ENCODE assay signal across 8 cellular contexts in the genomic region with DNA sequence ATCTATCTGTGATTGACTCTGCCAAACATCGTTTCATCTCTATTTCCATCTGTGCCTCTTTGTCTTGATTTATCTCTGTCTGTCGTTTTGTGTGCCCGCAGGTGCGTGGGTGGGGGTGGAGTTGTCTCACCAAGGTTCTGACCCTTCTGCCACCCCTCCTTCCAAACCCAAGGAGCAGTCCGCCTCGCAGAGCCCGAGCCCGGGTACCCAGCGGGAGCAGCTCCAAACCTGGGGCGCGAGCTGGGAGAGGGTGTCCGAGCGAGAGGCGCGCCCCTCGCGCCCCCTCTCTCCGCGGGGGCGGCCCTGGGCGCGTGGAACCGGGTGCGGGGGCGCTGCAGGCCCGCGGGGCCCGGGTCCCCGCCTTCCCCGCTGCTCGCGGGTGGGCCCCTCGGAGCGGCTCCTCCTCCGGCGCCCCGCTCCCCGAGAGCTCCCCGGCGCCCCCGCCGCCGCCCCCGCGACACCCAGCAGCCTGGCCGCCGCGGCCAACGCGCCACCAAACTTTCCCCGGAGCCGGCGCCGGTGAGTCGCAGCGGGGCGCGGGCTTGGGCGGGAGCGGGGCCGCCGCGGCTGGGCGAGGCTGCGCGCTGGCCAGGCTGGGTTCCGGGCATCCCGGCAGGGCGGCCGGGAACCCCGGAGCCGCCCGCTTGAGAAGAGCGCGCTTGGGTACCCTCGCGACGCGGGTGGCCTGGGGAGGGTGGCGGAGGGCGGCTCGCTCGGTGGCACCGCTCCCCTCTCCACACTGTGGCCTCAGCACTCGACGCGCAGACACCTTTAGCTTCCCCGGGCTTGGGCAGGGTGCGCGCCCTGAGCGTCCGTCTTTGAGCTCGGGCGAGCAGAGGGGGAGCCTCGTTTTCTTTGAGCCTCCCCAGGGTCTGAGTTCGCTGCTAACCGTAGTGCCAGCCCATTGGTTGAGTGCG. TPM values are rescaled to one million over a fixed set of nuclear protein-coding genes. Genes with fewer than 3 reads are reported as not detected.
DNase-seq lines count a peak whose midpoint lies in the region; FAIRE-seq and TF ChIP-seq lines count a peak whose summit lies in the region.

A gene with protein sequence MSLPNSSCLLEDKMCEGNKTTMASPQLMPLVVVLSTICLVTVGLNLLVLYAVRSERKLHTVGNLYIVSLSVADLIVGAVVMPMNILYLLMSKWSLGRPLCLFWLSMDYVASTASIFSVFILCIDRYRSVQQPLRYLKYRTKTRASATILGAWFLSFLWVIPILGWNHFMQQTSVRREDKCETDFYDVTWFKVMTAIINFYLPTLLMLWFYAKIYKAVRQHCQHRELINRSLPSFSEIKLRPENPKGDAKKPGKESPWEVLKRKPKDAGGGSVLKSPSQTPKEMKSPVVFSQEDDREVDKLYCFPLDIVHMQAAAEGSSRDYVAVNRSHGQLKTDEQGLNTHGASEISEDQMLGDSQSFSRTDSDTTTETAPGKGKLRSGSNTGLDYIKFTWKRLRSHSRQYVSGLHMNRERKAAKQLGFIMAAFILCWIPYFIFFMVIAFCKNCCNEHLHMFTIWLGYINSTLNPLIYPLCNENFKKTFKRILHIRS (plus strand): TSS at position 458 of the 917 bp plus-strand sequence. CDS start 104,545 bp downstream, outside the sequence.

- no peak within 1 kb of the TSS for H2BK120ac ChIP-seq in mesendoderm (ENCODE audit: low read depth, low read length)

- H3K4ac ChIP-seq in mesendoderm (ENCODE audit: low read depth, low read length) = no peak within 1 kb of the TSS

- intact Hi-C loops in dorsolateral prefrontal cortex (cut with DNase I) (loop anchor here in 1 of 2 donors (10.0 kb wide), 1 partner anchor 181 kb away; no protein-coding TSS in a partner anchor), vagina (cut with DNase I) (loop anchor here (10.0 kb wide), 1 partner anchor 181 kb away; no protein-coding TSS in a partner anchor)

- H2BK15ac ChIP-seq in mesendoderm (replicated peaks; ENCODE audit: low read depth) = no peak within 1 kb of the TSS

- H3K4me1 ChIP-seq in mesendoderm (ENCODE audit: control insufficient read depth, low read depth, low read length) = no peaks in the 10 kb centered on the region
- peaks cover 26% of the 10 kb centered on the region for H3K4me1 ChIP-seq in vagina

- H3K23ac ChIP-seq in mesendoderm (ENCODE audit: low read length) = no peak within 1 kb of the TSS

- H3K56ac ChIP-seq in mesendoderm (ENCODE audit: low read length) = peak within 1 kb of the TSS; percentile 64

- H3K27ac ChIP-seq in dorsolateral prefrontal cortex = peak within 1 kb of the TSS in 51 of 59 donors; percentile 6 to 90 (median 66)
- H3K27ac ChIP-seq in mesendoderm (ENCODE audit: low read depth, low read length) = no peak within 1 kb of the TSS
- H3K27ac ChIP-seq in vagina = peak within 1 kb of the TSS; percentile 86

- H3K4me3 ChIP-seq in AG04449 (ENCODE audit: low read depth, low read length) = peak within 1 kb of the TSS; percentile 80
- H3K4me3 ChIP-seq in NB4 (ENCODE audit: low read depth, low read length) = no peak within 1 kb of the TSS
- H3K4me3 ChIP-seq in dorsolateral prefrontal cortex = peak within 1 kb of the TSS; percentile 30 to 77 (median 64)
- no peak within 1 kb of the TSS for H3K4me3 ChIP-seq in mesendoderm (ENCODE audit: low read length)
- H3K4me3 ChIP-seq in vagina = peak within 1 kb of the TSS; percentile 58 to 64

- H3K18ac ChIP-seq in mesendoderm (ENCODE audit: low read length) = no peak within 1 kb of the TSS

- no peak for TF ChIP-seq POLR2A in NB4 (IDR thresholded peaks at IDR 0.05; ENCODE audit: extremely low read depth, insufficient read length)
- TF ChIP-seq POLR2A in vagina (IDR thresholded peaks at IDR 0.05) = peak in 1 of 2 donors; percentile 32
- TF ChIP-seq POLR2A in GM12891 (IDR thresholded peaks at IDR 0.05; ENCODE audit: low read depth, low read length) = no peak

- no peaks in the 10 kb centered on the region for H3K9me3 ChIP-seq in vagina

- H3K27me3 ChIP-seq in dorsolateral prefrontal cortex = peaks cover 0 to 33% (median 0%) of the 10 kb centered on the region in 45 donors
- H3K27me3 ChIP-seq in mesendoderm (ENCODE audit: insufficient read depth, low read length, poor library complexity) = peaks cover 11% of the 10 kb centered on the region
- H3K27me3 ChIP-seq in vagina = no peaks in the 10 kb centered on the region

- no peak within 1 kb of the TSS for H4K8ac ChIP-seq in mesendoderm (ENCODE audit: low read depth, low read length)

- CTCF ChIA-PET in AG04449 (lab: Yijun Ruan, JAX) = interaction anchor here (0.7 to 12.8 kb wide), 42 partner anchors 10 to 396 kb away, joined by 3 to 168 read pairs (median 5); a partner anchor contains a TSS

- no peak for FAIRE-seq in GM12891 (lab: Jason Lieb, UNC)

- POLR2A ChIA-PET in AG04449 (lab: Yijun Ruan, JAX) = interaction anchor here (1.0 to 2.3 kb wide), 4 partner anchors 17 to 134 kb away, joined by 3 to 10 read pairs (median 4); no protein-coding TSS in a partner anchor

- H3K36me3 ChIP-seq in mesendoderm (ENCODE audit: control insufficient read depth, insufficient read depth, low read length) = no peaks in the 10 kb centered on the region
- H3K36me3 ChIP-seq in vagina = no peaks in the 10 kb centered on the region

- H3K4me2 ChIP-seq in mesendoderm (ENCODE audit: low read length) = peak within 1 kb of the TSS; percentile 53

- H3K9ac ChIP-seq in mesendoderm (ENCODE audit: low read length) = no peak within 1 kb of the TSS

- no peaks in the 10 kb centered on the region for H3K79me2 ChIP-seq in mesendoderm (ENCODE audit: control insufficient read depth, insufficient read depth, low read length)

- no peak within 1 kb of the TSS for H2BK5ac ChIP-seq in mesendoderm (ENCODE audit: low read length)

- DNase-seq in AG04449 (ENCODE audit: low read depth, low spot score) (no peak), NB4 (ENCODE audit: low read depth) (peak; percentile 28), dorsolateral prefrontal cortex (peak in 1 of 10 donors; percentile 49), mesendoderm (peak; percentile 11), vagina (ENCODE audit: extremely low spot score in 2 of 2) (no peak), DMS79 treated with DMSO at 0.1 percent for 48 hours (lab: John Stamatoyannopoulos, UW) (no peak), GM12891 (ENCODE audit: insufficient read length, low spot score) (no peak)
- DNase-seq in activated CD4-positive, CD25-positive, alpha-beta regulatory T cell treated with anti-CD3 and anti-CD28 coated beads, Interleukin-2, amount 50 U/mL, for 72 hours = no peak

- H2AK5ac ChIP-seq in mesendoderm (ENCODE audit: low read length) = no peak within 1 kb of the TSS

- no peak for TF ChIP-seq CTCF in AG04449 (IDR thresholded peaks at IDR 0.05; ENCODE audit: insufficient read depth, low read length, missing control alignments)
- TF ChIP-seq CTCF in NB4 (IDR thresholded peaks at IDR 0.05; ENCODE audit: low read depth, low read length) = no peak
- no peak for TF ChIP-seq CTCF in dorsolateral prefrontal cortex (IDR thresholded peaks at IDR 0.05 in 54 of 56, conservative IDR thresholded peaks at IDR 0.05 in 2 of 56; ENCODE audit: low read depth in 1 of 56, partially characterized antibody in 56 of 56)
- no peak for TF ChIP-seq CTCF in vagina (IDR thresholded peaks at IDR 0.05)

- no peak within 1 kb of the TSS for H4K5ac ChIP-seq in mesendoderm (ENCODE audit: low read length)

- no CpG with 5 or more reads among the region's 98 CpGs for WGBS in mesendoderm (ENCODE audit: extremely low coverage, insufficient coverage, low lambda C conversion rate)

- H3K79me1 ChIP-seq in mesendoderm (ENCODE audit: low read length) = no peaks in the 10 kb centered on the region

TF ChIP-seq in GM12891, 5 proteins besides CTCF, POLR2A, EP300 and RAD21:
- TF ChIP-seq POU2F2 (IDR thresholded peaks at IDR 0.05; ENCODE audit: low read depth, low read length) (no peak), SPI1 (IDR thresholded peaks at IDR 0.05; ENCODE audit: low read depth, low read length) (no peak), POLR2AphosphoS5 (IDR thresholded peaks at IDR 0.05; ENCODE audit: low read depth, low read length) (no peak), PAX5 (IDR thresholded peaks at IDR 0.05; ENCODE audit: insufficient read depth, low read length, severe bottlenecking) (no peak), TAF1 (IDR thresholded peaks at IDR 0.05; ENCODE audit: low read depth, low read length) (no peak)

RNA-seq across cellular contexts. Expression of the gene that starts here (rescaled TPM):
- total RNA-seq in dorsolateral prefrontal cortex (10 to 100 TPM in 74 of 120 experiments, 1 to 10 TPM in 46; 2.4 to 22.9 (median 10.8) TPM), vagina (9.3 TPM)
- 0.03 TPM for polyA plus RNA-seq in mesendoderm (2013, experiment 1 of 2)
- polyA plus RNA-seq in mesendoderm (2013, experiment 2 of 2) = 0.04 TPM
- polyA plus RNA-seq in GM12891 (2012; ENCODE audit: low read depth, missing spikeins) = not detected

Comparison
In these comparisons a context has a peak if more than half of its experiments do, and no peak if none do; other contexts are left out.
1. DNase-seq: peak in NB4 (single experiment) and mesendoderm (single experiment); none in AG04449 (single experiment), vagina (0 of 2), activated CD4-positive, CD25-positive, alpha-beta regulatory T cell treated with anti-CD3 and anti-CD28 coated beads, Interleukin-2, amount 50 U/mL, for 72 hours (single experiment), DMS79 treated with DMSO at 0.1 percent for 48 hours (single experiment) and GM12891 (single experiment).
2. H3K4me3 ChIP-seq: peak in AG04449 (single experiment), dorsolateral prefrontal cortex (59 of 59) and vagina (2 of 2); none in NB4 (single experiment) and mesendoderm (single experiment).